14 cellular contexts compared by ENCODE assay signal in genomic region chr11:69051381-69052342, GRCh38. TPM values are rescaled to one million over a fixed set of nuclear protein-coding genes. Genes with fewer than 3 reads are reported as not detected.
A peak's percentile ranks its signal among the peaks of the same experiment; 100 is the strongest.
DNase-seq lines count a peak whose midpoint lies in the region; ATAC-seq and TF ChIP-seq lines count a peak whose summit lies in the region.
"Had no signal": no experiment of that assay in that cellular context is flagged by ENCODE, and none has a peak within 500 bp of the region (broad histone marks: within the 10 kb centered on the region; RNA-seq: fewer than 3 reads in every experiment).

No MANE protein-coding gene starts in this region.

- TF ChIP-seq POLR2A in right lobe of liver (IDR thresholded peaks at IDR 0.05) = no peak

- POLR2A ChIA-PET in activated CD4-positive, alpha-beta memory T cell treated with anti-CD3 and anti-CD28 coated beads, Interleukin-2, amount 10 ng/mL, durations not matched to agents 7 days and 5 days (lab: Charles Lee) = interaction anchor here (0.7 kb wide), 2 partner anchors 10 to 209 kb away, joined by 3 read pairs; no protein-coding TSS in a partner anchor
- POLR2A ChIA-PET in activated CD4-positive, alpha-beta memory T cell treated with anti-CD3 and anti-CD28 coated beads for 36 hours (lab: Charles Lee) = interaction anchor here (0.7 kb wide), 1 partner anchor 807 kb away, joined by 3 read pairs; no protein-coding TSS in a partner anchor

- H3K9ac ChIP-seq in adipocyte (ENCODE audit: low read length) = peak overlapping the region; percentile 22

- H3K27me3 Mint-ChIP-seq in activated CD4-positive, alpha-beta memory T cell treated with anti-CD3 and anti-CD28 coated beads, Interleukin-2, amount 10 ng/mL, durations not matched to agents 7 days and 5 days = peaks cover 1% of the 10 kb centered on the region
- no peaks in the 10 kb centered on the region for H3K27me3 Mint-ChIP-seq in activated CD4-positive, alpha-beta memory T cell treated with anti-CD3 and anti-CD28 coated beads for 36 hours

- H3K4me3 ChIP-seq in adipocyte (ENCODE audit: low read length) (no peak overlapping the region), right lobe of liver (no peak overlapping the region), thoracic aorta (peak overlapping the region; percentile 12)
- H3K4me3 ChIP-seq: A549 had no signal

- H3K9me3 ChIP-seq in adipocyte (ENCODE audit: control insufficient read depth, low read length) (no peaks in the 10 kb centered on the region), right lobe of liver (no peaks in the 10 kb centered on the region), thoracic aorta (no peaks in the 10 kb centered on the region)
- H3K9me3 ChIP-seq: A549, spleen had no signal

- CTCF ChIA-PET in activated CD4-positive, alpha-beta memory T cell treated with anti-CD3 and anti-CD28 coated beads, Interleukin-2, amount 10 ng/mL, durations not matched to agents 7 days and 5 days (lab: Charles Lee) = no interaction called here
- CTCF ChIA-PET in activated CD4-positive, alpha-beta memory T cell treated with anti-CD3 and anti-CD28 coated beads for 36 hours (lab: Charles Lee) = interaction anchor here (1.1 kb wide), 2 partner anchors 7 to 38 kb away, joined by 3 to 4 read pairs; no protein-coding TSS in a partner anchor

- H3K27ac Mint-ChIP-seq in activated CD4-positive, alpha-beta memory T cell treated with anti-CD3 and anti-CD28 coated beads, Interleukin-2, amount 10 ng/mL, durations not matched to agents 7 days and 5 days = no peak overlapping the region
- no peak overlapping the region for H3K27ac Mint-ChIP-seq in activated CD4-positive, alpha-beta memory T cell treated with anti-CD3 and anti-CD28 coated beads for 36 hours

- intact Hi-C loops in activated CD4-positive, alpha-beta memory T cell treated with anti-CD3 and anti-CD28 coated beads for 36 hours (cut with micrococcal nuclease) = no loop called here
- intact Hi-C loops in right lobe of liver (cut with DNase I) = loop anchor here in 1 of 2 donors (10.0 kb wide), 1 partner anchor 137 kb away; no protein-coding TSS in a partner anchor

- H3K36me3 Mint-ChIP-seq in activated CD4-positive, alpha-beta memory T cell treated with anti-CD3 and anti-CD28 coated beads, Interleukin-2, amount 10 ng/mL, durations not matched to agents 7 days and 5 days (ENCODE audit: low read depth) = peaks cover 5% of the 10 kb centered on the region
- peaks cover 4% of the 10 kb centered on the region for H3K36me3 Mint-ChIP-seq in activated CD4-positive, alpha-beta memory T cell treated with anti-CD3 and anti-CD28 coated beads for 36 hours

- TF ChIP-seq CTCF in right lobe of liver (IDR thresholded peaks at IDR 0.05) (no peak), thoracic aorta (IDR thresholded peaks at IDR 0.05) (no peak)

- WGBS in right lobe of liver (ENCODE audit: insufficient coverage, low coverage, low lambda C conversion rate, missing lambda C conversion rate) = 48% methylated on average over 7 of the region's 20 CpGs

- peak overlapping the region; percentile 77 for H3K4me3 Mint-ChIP-seq in activated CD4-positive, alpha-beta memory T cell treated with anti-CD3 and anti-CD28 coated beads, Interleukin-2, amount 10 ng/mL, durations not matched to agents 7 days and 5 days
- no peak overlapping the region for H3K4me3 Mint-ChIP-seq in activated CD4-positive, alpha-beta memory T cell treated with anti-CD3 and anti-CD28 coated beads for 36 hours

- peaks cover 31% of the 10 kb centered on the region for H3K4me1 ChIP-seq in adipocyte (ENCODE audit: control insufficient read depth, insufficient read depth, low read length)
- H3K4me1 ChIP-seq in right lobe of liver = peaks cover 0 to 71% (median 31%) of the 10 kb centered on the region in 4 donors
- peaks cover 17 to 58% of the 10 kb centered on the region in 2 donors for H3K4me1 ChIP-seq in thoracic aorta (ENCODE audit: control insufficient read depth in 1 of 2, low read depth in 2 of 2)

- peaks cover 50% of the 10 kb centered on the region for H3K4me1 Mint-ChIP-seq in activated CD4-positive, alpha-beta memory T cell treated with anti-CD3 and anti-CD28 coated beads, Interleukin-2, amount 10 ng/mL, durations not matched to agents 7 days and 5 days
- H3K4me1 Mint-ChIP-seq in activated CD4-positive, alpha-beta memory T cell treated with anti-CD3 and anti-CD28 coated beads for 36 hours (ENCODE audit: low read depth) = peaks cover 25% of the 10 kb centered on the region

- H3K36me3 ChIP-seq in adipocyte (ENCODE audit: control insufficient read depth, insufficient read depth, low read length, severe bottlenecking) = peaks cover 15% of the 10 kb centered on the region
- H3K36me3 ChIP-seq in right lobe of liver = no peaks in the 10 kb centered on the region
- H3K36me3 ChIP-seq in thoracic aorta = no peaks in the 10 kb centered on the region

- no peaks in the 10 kb centered on the region for H3K27me3 ChIP-seq in adipocyte (replicated peaks; ENCODE audit: control insufficient read depth, insufficient read depth, low read length)
- H3K27me3 ChIP-seq in right lobe of liver = no peaks in the 10 kb centered on the region
- no peaks in the 10 kb centered on the region for H3K27me3 ChIP-seq in thoracic aorta (replicated peaks; ENCODE audit: insufficient read depth)
- H3K27me3 ChIP-seq: spleen had no signal

- peak overlapping the region in 2 of 3 donors; percentile 93 to 99 for H3K27ac ChIP-seq in right lobe of liver
- H3K27ac ChIP-seq in thoracic aorta = peak overlapping the region; percentile 6 to 84
- H3K27ac ChIP-seq: A549 had no signal

- H3K9me3 Mint-ChIP-seq in activated CD4-positive, alpha-beta memory T cell treated with anti-CD3 and anti-CD28 coated beads, Interleukin-2, amount 10 ng/mL, durations not matched to agents 7 days and 5 days = no peaks in the 10 kb centered on the region
- no peaks in the 10 kb centered on the region for H3K9me3 Mint-ChIP-seq in activated CD4-positive, alpha-beta memory T cell treated with anti-CD3 and anti-CD28 coated beads for 36 hours

- peak; percentile 7 to 28 (median 8) for ATAC-seq in right lobe of liver
- no peak for ATAC-seq in thoracic aorta (ENCODE audit: insufficient number of reproducible peaks, low FRiP score, low read depth)
- ATAC-seq: A549 had no signal

- DNase-seq in activated CD4-positive, alpha-beta memory T cell treated with anti-CD3 and anti-CD28 coated beads, Interleukin-2, amount 10 ng/mL, durations not matched to agents 7 days and 5 days = no peak
- DNase-seq in activated CD4-positive, alpha-beta memory T cell treated with anti-CD3 and anti-CD28 coated beads for 36 hours = no peak
- DNase-seq in adipocyte (ENCODE audit: low read depth) (no peak), right lobe of liver (peak in 2 of 3 donors; percentile 79 to 88), thoracic aorta (ENCODE audit: low spot score) (no peak), NCI-H2227 treated with DMSO at 0.1 percent for 48 hours (lab: John Stamatoyannopoulos, UW) (no peak), iPS-NIHi7 (ENCODE audit: extremely low spot score) (no peak), ecto neural progenitor cell (ENCODE audit: low spot score) (no peak)
- DNase-seq: activated CD4-positive, CD25-positive, alpha-beta regulatory T cell; amniotic stem cell; NCI-H1417 treated with DMSO at 0.1 percent for 48 hours; spleen; stimulated activated naive CD4-positive, alpha-beta T cell had no signal

RNA-seq across cellular contexts. Expression of gene TPCN2, which starts 2.9 kb away (rescaled TPM):
- 10 to 100 TPM; 25.8 to 26.0 TPM for total RNA-seq in activated CD4-positive, alpha-beta memory T cell treated with anti-CD3 and anti-CD28 coated beads, Interleukin-2, amount 10 ng/mL, durations not matched to agents 7 days and 5 days
- total RNA-seq in activated CD4-positive, alpha-beta memory T cell treated with anti-CD3 and anti-CD28 coated beads for 36 hours = 10 to 100 TPM; 12.0 to 12.8 TPM
- total RNA-seq in right lobe of liver (10 to 100 TPM; 10.7 to 27.2 (median 15.6) TPM), thoracic aorta (10 to 100 TPM; 34.7 to 38.0 TPM)

RNA-seq across cellular contexts. Expression of gene MRGPRF, which starts 38.6 kb away (rescaled TPM):
- not detected for total RNA-seq in activated CD4-positive, alpha-beta memory T cell treated with anti-CD3 and anti-CD28 coated beads, Interleukin-2, amount 10 ng/mL, durations not matched to agents 7 days and 5 days
- total RNA-seq in activated CD4-positive, alpha-beta memory T cell treated with anti-CD3 and anti-CD28 coated beads for 36 hours = not detected
- total RNA-seq in right lobe of liver (1 to 10 TPM; 1.6 to 3.4 (median 2.0) TPM), thoracic aorta (100 to 1,000 TPM in 1 of 2 donors, 10 to 100 TPM in 1; 67.5 to 171 TPM)

Comparison
In these comparisons a context has a peak if more than half of its experiments do, and no peak if none do; other contexts are left out.
1. DNase-seq: peak in right lobe of liver (2 of 3); none in activated CD4-positive, alpha-beta memory T cell treated with anti-CD3 and anti-CD28 coated beads, Interleukin-2, amount 10 ng/mL, durations not matched to agents 7 days and 5 days (single experiment), activated CD4-positive, alpha-beta memory T cell treated with anti-CD3 and anti-CD28 coated beads for 36 hours (single experiment), adipocyte (single experiment), thoracic aorta (single experiment), NCI-H2227 treated with DMSO at 0.1 percent for 48 hours (single experiment), iPS-NIHi7 (single experiment) and ecto neural progenitor cell (single experiment).
2. RNA of gene MRGPRF, which starts 38.6 kb away (total RNA-seq): 67.5 to 171 TPM in thoracic aorta; 1.6 to 3.4 TPM in right lobe of liver, not detected in activated CD4-positive, alpha-beta memory T cell treated with anti-CD3 and anti-CD28 coated beads, Interleukin-2, amount 10 ng/mL, durations not matched to agents 7 days and 5 days and not detected in activated CD4-positive, alpha-beta memory T cell treated with anti-CD3 and anti-CD28 coated beads for 36 hours; every median in the first group is over 10 times any median in the second.